10 cellular contexts compared by ENCODE assay signal in genomic region chr11:6200975-6201374, GRCh38. TPM values are rescaled to one million over a fixed set of nuclear protein-coding genes. Genes with fewer than 3 reads are reported as not detected.
DNase-seq lines count a peak whose midpoint lies in the region; ATAC-seq and TF ChIP-seq lines count a peak whose summit lies in the region.
"Had no signal": no experiment of that assay in that cellular context is flagged by ENCODE, and none has a peak within 500 bp of the region (broad histone marks: within the 10 kb centered on the region; RNA-seq: fewer than 3 reads in every experiment).

No MANE protein-coding gene starts in this region.

- peaks cover 0 to 5% of the 10 kb centered on the region in 2 donors for H3K36me3 Mint-ChIP-seq in activated naive CD4-positive, alpha-beta T cell treated with anti-CD3 and anti-CD28 coated beads, Interleukin-2, amount 50 U/mL, for 72 hours

- no peaks in the 10 kb centered on the region for H3F3A ChIP-seq in SK-N-SH (replicated peaks; ENCODE audit: insufficient read depth)

- H3K36me3 ChIP-seq in spleen (peaks cover 0 to 16% (median 6%) of the 10 kb centered on the region in 6 donors), SK-N-SH (replicated peaks in 1 of 2; ENCODE audit: control insufficient read depth in 1 of 2, insufficient read depth in 2 of 2, low read length in 1 of 2) (peaks cover under 1 to 5% of the 10 kb centered on the region in 2 experiments)

- TF ChIP-seq EP300 in SK-N-SH (IDR thresholded peaks at IDR 0.05; ENCODE audit: borderline replicate concordance in 1 of 2, low read depth in 1 of 2, low read length in 1 of 2): no peak

- POLR2A ChIA-PET in SK-N-SH (lab: Yijun Ruan, JAX): no interaction called here

- no peak for ATAC-seq in activated naive CD4-positive, alpha-beta T cell treated with anti-CD3 and anti-CD28 coated beads, Interleukin-2, amount 50 U/mL, for 72 hours

- H3K9me2 ChIP-seq in SK-N-SH: no peaks in the 10 kb centered on the region

- CTCF ChIA-PET in SK-N-SH (lab: Yijun Ruan, JAX): no interaction called here

- H3K9me3 Mint-ChIP-seq in activated naive CD4-positive, alpha-beta T cell treated with anti-CD3 and anti-CD28 coated beads, Interleukin-2, amount 50 U/mL, for 72 hours: peaks cover 0 to 6% of the 10 kb centered on the region in 2 donors

- TF ChIP-seq CTCF in fibroblast of villous mesenchyme (IDR thresholded peaks at IDR 0.05; ENCODE audit: insufficient read depth, low read depth, low read length) (no peak), spleen (IDR thresholded peaks at IDR 0.05 in 8 of 11, conservative IDR thresholded peaks at IDR 0.05 in 3 of 11) (no peak), SK-N-SH (IDR thresholded peaks at IDR 0.05) (no peak)

- no peak overlapping the region for H3K27ac Mint-ChIP-seq in activated naive CD4-positive, alpha-beta T cell treated with anti-CD3 and anti-CD28 coated beads, Interleukin-2, amount 50 U/mL, for 72 hours

- H3K4me3 ChIP-seq in fibroblast of villous mesenchyme (ENCODE audit: low read depth, low read length) (no peak overlapping the region), spleen (peak overlapping the region in 1 of 8 donors; percentile 33), SK-N-SH (ENCODE audit: low read depth in 2 of 2, low read length in 1 of 2) (no peak overlapping the region)
- H3K4me3 ChIP-seq: PC-9 had no signal

- H4K20me1 ChIP-seq in SK-N-SH (ENCODE audit: insufficient read depth): no peaks in the 10 kb centered on the region

- WGBS in spleen, 5 donors: 44 to 66% (median 56%) methylated on average over 4 of the region's 4 CpGs
- 78% methylated on average over 4 of the region's 4 CpGs for WGBS in SK-N-SH (ENCODE audit: low lambda C conversion rate)

- H2AFZ ChIP-seq in SK-N-SH (ENCODE audit: low read depth): no peak overlapping the region
- H2AFZ ChIP-seq: PC-9 had no signal

- TF ChIP-seq RAD21 in SK-N-SH (IDR thresholded peaks at IDR 0.05; ENCODE audit: low read length): no peak

- H3K27ac ChIP-seq in spleen (peak overlapping the region; percentile 42 to 94 (median 84)), SK-N-SH (ENCODE audit: low read depth in 2 of 2, low read length in 1 of 2) (no peak overlapping the region)
- H3K27ac ChIP-seq: PC-9 had no signal

- intact Hi-C loops in spleen (cut with DNase I; ENCODE audit: low total_unique reads): no loop called here

- peak; percentile 37 for DNase-seq in NK-92 treated with Interleukin-12 subunit alpha and Interleukin-12 subunit beta, amount 100 ng/mL, for 24 hours (lab: John Stamatoyannopoulos, UW)
- DNase-seq in NK-92 (lab: John Stamatoyannopoulos, UW; ENCODE audit: unreplicated experiment) (no peak), fibroblast of villous mesenchyme (ENCODE audit: low read depth) (peak; percentile 77), spleen (peak; percentile 85), SK-N-SH (no peak)
- DNase-seq in activated naive CD4-positive, alpha-beta T cell treated with anti-CD3 and anti-CD28 coated beads, Interleukin-2, amount 50 U/mL, for 72 hours (ENCODE audit: low spot score in 2 of 2): no peak
- DNase-seq: 8988T; activated CD4-positive, alpha-beta T cell treated with anti-CD3 and anti-CD28 coated beads, Interleukin-2, amount 50 U/mL, for 1 hour; PC-9; stimulated activated CD4-positive, alpha-beta T cell treated with anti-CD3 and anti-CD28 coated beads, Interleukin-4, amount 100 ng/mL, for 4 hours had no signal

- no peak overlapping the region for H3K9ac ChIP-seq in SK-N-SH

- no peaks in the 10 kb centered on the region for H3K79me2 ChIP-seq in SK-N-SH (ENCODE audit: insufficient read depth)

- H3K4me1 ChIP-seq in spleen: peaks cover 0 to 60% (median 4%) of the 10 kb centered on the region in 6 donors
- no peaks in the 10 kb centered on the region for H3K4me1 ChIP-seq in SK-N-SH (ENCODE audit: control insufficient read depth in 1 of 2, insufficient read depth in 2 of 2, low read depth in 1 of 2, low read length in 1 of 2)

- no peak for TF ChIP-seq POLR2A in spleen (IDR thresholded peaks at IDR 0.05)

- H3K4me2 ChIP-seq in SK-N-SH: no peak overlapping the region
- H3K4me2 ChIP-seq: PC-9 had no signal

- no peaks in the 10 kb centered on the region for H3K27me3 ChIP-seq in spleen (replicated peaks in 1 of 7)
- H3K27me3 ChIP-seq in SK-N-SH (ENCODE audit: insufficient read depth): no peaks in the 10 kb centered on the region

- H3K9me3 ChIP-seq in spleen (no peaks in the 10 kb centered on the region), SK-N-SH (no peaks in the 10 kb centered on the region)

TF ChIP-seq in SK-N-SH, 30 proteins besides CTCF, POLR2A, EP300 and RAD21:
- TF ChIP-seq FOXM1 (IDR thresholded peaks at IDR 0.05; ENCODE audit: low read depth) (no peak), GABPA (IDR thresholded peaks at IDR 0.05; ENCODE audit: low read depth) (no peak), POLR2AphosphoS5 (IDR thresholded peaks at IDR 0.05; ENCODE audit: low read depth, low read length) (no peak), NFIC (IDR thresholded peaks at IDR 0.05; ENCODE audit: borderline replicate concordance) (no peak), MAX (IDR thresholded peaks at IDR 0.05; ENCODE audit: low read depth) (no peak), EZH2phosphoT487 (IDR thresholded peaks at IDR 0.05; ENCODE audit: borderline replicate concordance, low read depth) (no peak), FOSL2 (IDR thresholded peaks at IDR 0.05; ENCODE audit: borderline replicate concordance, low read depth) (no peak), CHD2 (IDR thresholded peaks at IDR 0.05; ENCODE audit: low read length, partially characterized antibody) (no peak)
TF ChIP-seq in SK-N-SH: peak in this region for 0.

RNA-seq across cellular contexts. Expression of gene OR52W1, which starts 2.0 kb away (rescaled TPM):
- total RNA-seq in fibroblast of villous mesenchyme (not detected in 2 replicates), spleen (not detected)
- polyA plus RNA-seq in spleen (not detected), SK-N-SH (2012; rRNA removed) (not detected in 2 replicates)
- polyA plus RNA-seq in SK-N-SH (2012; cell fraction: cytosol; rRNA removed): not detected in 2 replicates
- polyA plus RNA-seq in SK-N-SH (2012; cell fraction: nucleus; rRNA removed): not detected in 2 replicates
- total RNA-seq in activated naive CD4-positive, alpha-beta T cell treated with anti-CD3 and anti-CD28 coated beads, Interleukin-2, amount 50 U/mL, for 72 hours: not detected
- total RNA-seq: PC-9 had no signal

RNA-seq across cellular contexts. Expression of gene C11orf42, which starts 4.4 kb away (rescaled TPM):
- under 0.01 TPM in 1 of 2 replicates, not detected in the other for total RNA-seq in fibroblast of villous mesenchyme
- not detected for total RNA-seq in spleen
- not detected for polyA plus RNA-seq in spleen
- polyA plus RNA-seq in SK-N-SH (2012; rRNA removed): not detected in 2 replicates
- not detected in 2 replicates for polyA plus RNA-seq in SK-N-SH (2012; cell fraction: cytosol; rRNA removed)
- polyA plus RNA-seq in SK-N-SH (2012; cell fraction: nucleus; rRNA removed): not detected in 2 replicates
- not detected for total RNA-seq in activated naive CD4-positive, alpha-beta T cell treated with anti-CD3 and anti-CD28 coated beads, Interleukin-2, amount 50 U/mL, for 72 hours
- total RNA-seq: PC-9 had no signal

RNA-seq across cellular contexts. Expression of gene OR52B2, which starts 30.8 kb away (rescaled TPM):
- total RNA-seq in fibroblast of villous mesenchyme (not detected in 2 replicates), spleen (1 to 10 TPM in 1 of 7 donors, not detected in 6; 1.2 TPM)
- polyA plus RNA-seq in spleen (not detected), SK-N-SH (2012; rRNA removed) (not detected in 2 replicates)
- polyA plus RNA-seq in SK-N-SH (2012; cell fraction: cytosol; rRNA removed): not detected in 2 replicates
- 0.08 TPM in 1 of 2 replicates, not detected in the other for polyA plus RNA-seq in SK-N-SH (2012; cell fraction: nucleus; rRNA removed)
- total RNA-seq in activated naive CD4-positive, alpha-beta T cell treated with anti-CD3 and anti-CD28 coated beads, Interleukin-2, amount 50 U/mL, for 72 hours: not detected
- total RNA-seq: PC-9 had no signal

RNA-seq across cellular contexts. Expression of gene FHIP1B, which starts 33.5 kb away (rescaled TPM):
- total RNA-seq in fibroblast of villous mesenchyme (13.5 and 15.1 TPM in 2 replicates), spleen (10 to 100 TPM; 36.3 to 77.6 (median 41.1) TPM)
- polyA plus RNA-seq in spleen (10 to 100 TPM; 14.9 to 41.6 (median 39.1) TPM), SK-N-SH (2012; rRNA removed) (26.3 and 38.2 TPM in 2 replicates)
- polyA plus RNA-seq in SK-N-SH (2012; cell fraction: cytosol; rRNA removed): 5.3 and 8.6 TPM in 2 replicates
- 141 and 145 TPM in 2 replicates for polyA plus RNA-seq in SK-N-SH (2012; cell fraction: nucleus; rRNA removed)
- total RNA-seq in activated naive CD4-positive, alpha-beta T cell treated with anti-CD3 and anti-CD28 coated beads, Interleukin-2, amount 50 U/mL, for 72 hours: 10 to 100 TPM; 16.7 to 24.4 TPM

RNA-seq across cellular contexts. Expression of gene CNGA4, which starts 37.9 kb away (rescaled TPM):
- total RNA-seq in fibroblast of villous mesenchyme: under 0.01 and 0.43 TPM in 2 replicates
- under 1 TPM in 5 of 7 donors, not detected in 2; 0.23 to 0.60 (median 0.33) TPM for total RNA-seq in spleen
- under 1 TPM; 0.06 to 0.29 (median 0.09) TPM for polyA plus RNA-seq in spleen
- polyA plus RNA-seq in SK-N-SH (2012; rRNA removed): 0.08 and 0.13 TPM in 2 replicates
- polyA plus RNA-seq in SK-N-SH (2012; cell fraction: cytosol; rRNA removed): 0.10 TPM in 2 replicates
- 0.50 and 0.62 TPM in 2 replicates for polyA plus RNA-seq in SK-N-SH (2012; cell fraction: nucleus; rRNA removed)
- under 1 TPM; 0.21 to 0.52 TPM for total RNA-seq in activated naive CD4-positive, alpha-beta T cell treated with anti-CD3 and anti-CD28 coated beads, Interleukin-2, amount 50 U/mL, for 72 hours

Comparison
In these comparisons a context has a peak if more than half of its experiments do, and no peak if none do; other contexts are left out.
1. DNase-seq: peak in NK-92 treated with Interleukin-12 subunit alpha and Interleukin-12 subunit beta, amount 100 ng/mL, for 24 hours (single experiment), fibroblast of villous mesenchyme (single experiment) and spleen (single experiment); none in NK-92 (single experiment), SK-N-SH (single experiment) and activated naive CD4-positive, alpha-beta T cell treated with anti-CD3 and anti-CD28 coated beads, Interleukin-2, amount 50 U/mL, for 72 hours (0 of 2).
2. H3K27ac ChIP-seq: peak in spleen (8 of 8); none in SK-N-SH (0 of 2).